ENCODE assay signal across 2 cellular contexts in genomic region chr9:69307061-69307445, GRCh38. TPM values are rescaled to one million over a fixed set of nuclear protein-coding genes. Genes with fewer than 3 reads are reported as not detected.
"Had no signal": no experiment of that assay in that cellular context is flagged by ENCODE, and none has a peak within 500 bp of the region (broad histone marks: within the 10 kb centered on the region; RNA-seq: fewer than 3 reads in every experiment).

No MANE protein-coding gene starts in this region.

RNA-seq across cellular contexts. Expression of gene ENTREP1, which starts 18.0 kb away (rescaled TPM):
- total RNA-seq: fibroblast of lung; naive thymus-derived CD4-positive, alpha-beta T cell had no signal
- polyA plus RNA-seq: naive thymus-derived CD4-positive, alpha-beta T cell had no signal
